In genomic region chr10:11154333-11154732, GRCh38 we compare ENCODE assay signal across 20 cellular contexts.
DNase-seq lines count a peak whose midpoint lies in the region; ATAC-seq, FAIRE-seq and TF ChIP-seq lines count a peak whose summit lies in the region.
"Had no signal": no experiment of that assay in that cellular context is flagged by ENCODE, and none has a peak within 500 bp of the region (broad histone marks: within the 10 kb centered on the region; RNA-seq: fewer than 3 reads in every experiment).

No MANE protein-coding gene starts in this region.

- no peaks in the 10 kb centered on the region for H3K36me3 Mint-ChIP-seq in CD4-positive, CD25-positive, alpha-beta regulatory T cell
- H3K36me3 Mint-ChIP-seq in effector memory CD8-positive, alpha-beta T cell (ENCODE audit: insufficient read depth), result peaks cover 21% of the 10 kb centered on the region

- no peak for DNase-seq in CD4-positive, CD25-positive, alpha-beta regulatory T cell
- DNase-seq in effector memory CD8-positive, alpha-beta T cell, result no peak
- DNase-seq in HUDEP-2 (lab: John Stamatoyannopoulos, UW; ENCODE audit: unreplicated experiment in 76 of 76) (no peak), NOMO-1 treated with DMSO at 0.1 percent for 48 hours (lab: John Stamatoyannopoulos, UW; ENCODE audit: unreplicated experiment) (no peak), frontal cortex (ENCODE audit: low spot score in 2 of 2) (no peak), GM13977 (ENCODE audit: low spot score) (no peak)
- DNase-seq: activated CD4-positive, alpha-beta T cell treated with anti-CD3 and anti-CD28 coated beads, Interleukin-2, amount 50 U/mL, for 1 hour; activated naive CD4-positive, alpha-beta T cell; C1 segment of cervical spinal cord; cerebellar nuclear complex; head of caudate nucleus; NCI-H1048; NCI-H345; PC-3; SW 1271 had no signal

- no peak overlapping the region for H3K27ac ChIP-seq in CD4-positive, CD25-positive, alpha-beta regulatory T cell (ENCODE audit: insufficient read depth, low read length, poor library complexity, severe bottlenecking)
- H3K27ac ChIP-seq: epithelial cell of prostate had no signal

- H3K9me3 Mint-ChIP-seq in CD4-positive, CD25-positive, alpha-beta regulatory T cell, result peaks cover 0 to 3% (median 0%) of the 10 kb centered on the region in 7 donors
- H3K9me3 Mint-ChIP-seq in effector memory CD8-positive, alpha-beta T cell, result no peaks in the 10 kb centered on the region
- H3K9me3 Mint-ChIP-seq: neural crest cell had no signal

- no peaks in the 10 kb centered on the region for H3K9me3 ChIP-seq in CD4-positive, CD25-positive, alpha-beta regulatory T cell (ENCODE audit: control insufficient read depth in 2 of 2, low read length in 2 of 2)

- peak overlapping the region in 2 of 4 donors; percentile 10 to 24 for H3K4me3 Mint-ChIP-seq in CD4-positive, CD25-positive, alpha-beta regulatory T cell
- peak overlapping the region in 1 of 2 donors; percentile 13 for H3K4me3 Mint-ChIP-seq in effector memory CD8-positive, alpha-beta T cell
- H3K4me3 Mint-ChIP-seq: neural crest cell had no signal

- no peak for ATAC-seq in CD4-positive, CD25-positive, alpha-beta regulatory T cell (ENCODE audit: low read depth in 2 of 2)
- ATAC-seq in GM18907 (IDR thresholded peaks at IDR 0.05; ENCODE audit: unreplicated experiment) (peak; percentile 43), HG03039 (IDR thresholded peaks at IDR 0.05; ENCODE audit: unreplicated experiment) (peak; percentile 42)
- no peak for ATAC-seq in effector memory CD8-positive, alpha-beta T cell (replicated peaks)
- ATAC-seq: PC-3 had no signal

- no peaks in the 10 kb centered on the region for H3K27me3 ChIP-seq in CD4-positive, CD25-positive, alpha-beta regulatory T cell (ENCODE audit: control insufficient read depth, insufficient read depth, low read length)

- no peak for TF ChIP-seq CTCF in GM13977 (IDR thresholded peaks at IDR 0.05; ENCODE audit: extremely low read depth, insufficient read depth, missing control alignments)

- in situ Hi-C loops in GM13977 (cut with MboI; ENCODE audit: low pct_unique_long_range_greater_than_20kb, low sequenced_read_pairs, unreplicated experiment), result no loop called here

- H3K4me1 Mint-ChIP-seq in CD4-positive, CD25-positive, alpha-beta regulatory T cell, result peaks cover 42 to 96% (median 66%) of the 10 kb centered on the region in 4 donors
- H3K4me1 Mint-ChIP-seq in effector memory CD8-positive, alpha-beta T cell (ENCODE audit: low read depth in 2 of 2), result peaks cover 61 to 66% of the 10 kb centered on the region in 2 donors

- FAIRE-seq in frontal cortex (lab: Jason Lieb, UNC), result no peak
- FAIRE-seq: G401.6 had no signal

- H3K4me1 ChIP-seq in CD4-positive, CD25-positive, alpha-beta regulatory T cell (ENCODE audit: control insufficient read depth, insufficient read depth, low read length, poor library complexity, severe bottlenecking), result peaks cover 40% of the 10 kb centered on the region

- no peaks in the 10 kb centered on the region for H3K36me3 ChIP-seq in CD4-positive, CD25-positive, alpha-beta regulatory T cell (ENCODE audit: control insufficient read depth, insufficient read depth, low read length)

- H3K4me3 ChIP-seq in CD4-positive, CD25-positive, alpha-beta regulatory T cell (ENCODE audit: low read depth, low read length), result no peak overlapping the region

- H3K27me3 Mint-ChIP-seq in CD4-positive, CD25-positive, alpha-beta regulatory T cell, result no peaks in the 10 kb centered on the region
- no peaks in the 10 kb centered on the region for H3K27me3 Mint-ChIP-seq in effector memory CD8-positive, alpha-beta T cell

- peak overlapping the region; percentile 38 to 97 (median 59) for H3K27ac Mint-ChIP-seq in CD4-positive, CD25-positive, alpha-beta regulatory T cell
- peak overlapping the region; percentile 58 to 98 for H3K27ac Mint-ChIP-seq in effector memory CD8-positive, alpha-beta T cell

Comparison
In these comparisons a context has a peak if more than half of its experiments do, and no peak if none do; other contexts are left out.
1. ATAC-seq: peak in GM18907 (single experiment) and HG03039 (single experiment); none in CD4-positive, CD25-positive, alpha-beta regulatory T cell (0 of 2) and effector memory CD8-positive, alpha-beta T cell (single experiment).